Comparison of ENCODE assay signal across 20 cellular contexts in genomic region chr10:49194212-49194920, GRCh38. TPM values are rescaled to one million over a fixed set of nuclear protein-coding genes. Genes with fewer than 3 reads are reported as not detected.
A peak's percentile ranks its signal among the peaks of the same experiment; 100 is the strongest.
DNase-seq lines count a peak whose midpoint lies in the region; ATAC-seq and TF ChIP-seq lines count a peak whose summit lies in the region.
"Had no signal": no experiment of that assay in that cellular context is flagged by ENCODE, and none has a peak within 500 bp of the region (broad histone marks: within the 10 kb centered on the region; RNA-seq: fewer than 3 reads in every experiment).

No MANE protein-coding gene starts in this region.

- no peaks in the 10 kb centered on the region for H3K9me3 Mint-ChIP-seq in activated naive CD8-positive, alpha-beta T cell treated with anti-CD3 and anti-CD28 coated beads, Interleukin-2, amount 50 U/mL, for 24 hours
- no peaks in the 10 kb centered on the region for H3K9me3 Mint-ChIP-seq in activated naive CD8-positive, alpha-beta T cell treated with anti-CD3 and anti-CD28 coated beads for 36 hours
- H3K9me3 Mint-ChIP-seq in effector memory CD8-positive, alpha-beta T cell: no peaks in the 10 kb centered on the region
- peaks cover 3% of the 10 kb centered on the region for H3K9me3 Mint-ChIP-seq in stimulated activated memory B cell treated with anti-CD40 and anti-IgM and Interleukin-4, amounts not matched to agents 10 μg/mL and 1 μg/mL and 100 μg/mL, for 72 hours
- H3K9me3 Mint-ChIP-seq: HFFc6 had no signal

- H2AFZ ChIP-seq in Loucy (ENCODE audit: low read length): peak overlapping the region; percentile 7; the same call in 1 of the 2 replicates

- H3K27me3 ChIP-seq in Loucy (ENCODE audit: insufficient read depth, low read length, poor library complexity, severe bottlenecking): no peaks in the 10 kb centered on the region
- no peaks in the 10 kb centered on the region for H3K27me3 ChIP-seq in dorsolateral prefrontal cortex
- H3K27me3 ChIP-seq: ovary had no signal

- H3K36me3 Mint-ChIP-seq in activated naive CD8-positive, alpha-beta T cell treated with anti-CD3 and anti-CD28 coated beads, Interleukin-2, amount 50 U/mL, for 24 hours (ENCODE audit: low read depth): no peaks in the 10 kb centered on the region
- H3K36me3 Mint-ChIP-seq in activated naive CD8-positive, alpha-beta T cell treated with anti-CD3 and anti-CD28 coated beads for 36 hours: no peaks in the 10 kb centered on the region
- H3K36me3 Mint-ChIP-seq in effector memory CD8-positive, alpha-beta T cell (ENCODE audit: insufficient read depth): no peaks in the 10 kb centered on the region
- H3K36me3 Mint-ChIP-seq in stimulated activated memory B cell treated with anti-CD40 and anti-IgM and Interleukin-4, amounts not matched to agents 10 μg/mL and 1 μg/mL and 100 μg/mL, for 72 hours: no peaks in the 10 kb centered on the region

- H3K9me3 ChIP-seq in Loucy (ENCODE audit: insufficient read depth, low read depth, low read length): no peaks in the 10 kb centered on the region
- H3K9me3 ChIP-seq: ovary had no signal

- no peak overlapping the region for H3K9ac ChIP-seq in Loucy (ENCODE audit: low read depth, low read length, poor library complexity, severe bottlenecking)

- no peak for DNase-seq in activated naive CD8-positive, alpha-beta T cell treated with anti-CD3 and anti-CD28 coated beads, Interleukin-2, amount 50 U/mL, for 24 hours
- no peak for DNase-seq in activated naive CD8-positive, alpha-beta T cell treated with anti-CD3 and anti-CD28 coated beads for 36 hours
- DNase-seq in effector memory CD8-positive, alpha-beta T cell: no peak
- DNase-seq in cerebellum (ENCODE audit: low spot score) (no peak), dorsolateral prefrontal cortex (no peak), CD1c-positive myeloid dendritic cell (ENCODE audit: extremely low spot score) (no peak)
- DNase-seq: activated gamma-delta T cell; cortex of kidney; HFFc6; KBM-7; NCI-H1105; NCI-H2171; NK-92 treated with Interleukin-12 subunit alpha and Interleukin-12 subunit beta, amount 100 ng/mL, for 24 hours; ovary; SIG-M5; stimulated activated naive CD8-positive, alpha-beta T cell treated with anti-CD3 and anti-CD28 coated beads, Interleukin-15, Interleukin-2, amounts not matched to agents 100 U/mL and 50 U/mL, for 24 hours had no signal

- intact Hi-C loops in dorsolateral prefrontal cortex (cut with DNase I): no loop called here

- no peaks in the 10 kb centered on the region for H3K9me2 ChIP-seq in Loucy (replicated peaks; ENCODE audit: low read depth, low read length)

- H3K4me1 Mint-ChIP-seq in activated naive CD8-positive, alpha-beta T cell treated with anti-CD3 and anti-CD28 coated beads, Interleukin-2, amount 50 U/mL, for 24 hours: peaks cover 25% of the 10 kb centered on the region
- peaks cover 5% of the 10 kb centered on the region for H3K4me1 Mint-ChIP-seq in activated naive CD8-positive, alpha-beta T cell treated with anti-CD3 and anti-CD28 coated beads for 36 hours
- peaks cover 21 to 27% of the 10 kb centered on the region in 2 donors for H3K4me1 Mint-ChIP-seq in effector memory CD8-positive, alpha-beta T cell (ENCODE audit: low read depth in 2 of 2)
- H3K4me1 Mint-ChIP-seq in stimulated activated memory B cell treated with anti-CD40 and anti-IgM and Interleukin-4, amounts not matched to agents 10 μg/mL and 1 μg/mL and 100 μg/mL, for 72 hours: peaks cover 43% of the 10 kb centered on the region

- H3K4me1 ChIP-seq in Loucy (ENCODE audit: insufficient read depth, low read length, poor library complexity, severe bottlenecking): peaks cover 11% of the 10 kb centered on the region

- no peaks in the 10 kb centered on the region for H3K36me3 ChIP-seq in Loucy (ENCODE audit: insufficient read depth, low read length)
- H3K36me3 ChIP-seq: ovary had no signal

- ATAC-seq in activated naive CD8-positive, alpha-beta T cell treated with anti-CD3 and anti-CD28 coated beads, Interleukin-2, amount 50 U/mL, for 24 hours: no peak
- peak; percentile 43 for ATAC-seq in effector memory CD8-positive, alpha-beta T cell (replicated peaks)
- ATAC-seq in stimulated activated memory B cell treated with anti-CD40 and anti-IgM and Interleukin-4, amounts not matched to agents 10 μg/mL and 1 μg/mL and 100 μg/mL, for 72 hours: no peak
- ATAC-seq: stimulated activated naive CD8-positive, alpha-beta T cell treated with anti-CD3 and anti-CD28 coated beads, Interleukin-15, Interleukin-2, amounts not matched to agents 100 U/mL and 50 U/mL, for 24 hours had no signal

- no peak overlapping the region for H3K4me2 ChIP-seq in Loucy (ENCODE audit: low read depth, low read length, poor library complexity, severe bottlenecking)
- H3K4me2 ChIP-seq: smooth muscle cell had no signal

- H3K79me2 ChIP-seq in Loucy (ENCODE audit: insufficient read depth, low read length): no peaks in the 10 kb centered on the region

- H3F3A ChIP-seq in Loucy (ENCODE audit: low read depth): no peaks in the 10 kb centered on the region

- H3K4me3 Mint-ChIP-seq in activated naive CD8-positive, alpha-beta T cell treated with anti-CD3 and anti-CD28 coated beads, Interleukin-2, amount 50 U/mL, for 24 hours: no peak overlapping the region
- no peak overlapping the region for H3K4me3 Mint-ChIP-seq in activated naive CD8-positive, alpha-beta T cell treated with anti-CD3 and anti-CD28 coated beads for 36 hours
- peak overlapping the region; percentile 30 to 60 for H3K4me3 Mint-ChIP-seq in effector memory CD8-positive, alpha-beta T cell
- H3K4me3 Mint-ChIP-seq in stimulated activated memory B cell treated with anti-CD40 and anti-IgM and Interleukin-4, amounts not matched to agents 10 μg/mL and 1 μg/mL and 100 μg/mL, for 72 hours: peak overlapping the region; percentile 47
- H3K4me3 Mint-ChIP-seq: HFFc6 had no signal

- TF ChIP-seq CTCF in Loucy (conservative IDR thresholded peaks at IDR 0.05; ENCODE audit: low read length): no peak
- no peak for TF ChIP-seq CTCF in dorsolateral prefrontal cortex (IDR thresholded peaks at IDR 0.05 in 54 of 56, conservative IDR thresholded peaks at IDR 0.05 in 2 of 56; ENCODE audit: low read depth in 1 of 56, partially characterized antibody in 56 of 56)

- H3K4me3 ChIP-seq in Loucy (ENCODE audit: low read length, poor library complexity, severe bottlenecking): no peak overlapping the region
- no peak overlapping the region for H3K4me3 ChIP-seq in dorsolateral prefrontal cortex
- H3K4me3 ChIP-seq: ovary, smooth muscle cell had no signal

- H3K27ac Mint-ChIP-seq in activated naive CD8-positive, alpha-beta T cell treated with anti-CD3 and anti-CD28 coated beads, Interleukin-2, amount 50 U/mL, for 24 hours: peak overlapping the region; percentile 55
- no peak overlapping the region for H3K27ac Mint-ChIP-seq in activated naive CD8-positive, alpha-beta T cell treated with anti-CD3 and anti-CD28 coated beads for 36 hours
- peak overlapping the region; percentile 81 to 93 for H3K27ac Mint-ChIP-seq in effector memory CD8-positive, alpha-beta T cell
- peak overlapping the region; percentile 69 for H3K27ac Mint-ChIP-seq in stimulated activated memory B cell treated with anti-CD40 and anti-IgM and Interleukin-4, amounts not matched to agents 10 μg/mL and 1 μg/mL and 100 μg/mL, for 72 hours
- H3K27ac Mint-ChIP-seq: HFFc6 had no signal

- H3K27ac ChIP-seq in dorsolateral prefrontal cortex: no peak overlapping the region
- H3K27ac ChIP-seq: ovary had no signal

- H3K27me3 Mint-ChIP-seq in activated naive CD8-positive, alpha-beta T cell treated with anti-CD3 and anti-CD28 coated beads, Interleukin-2, amount 50 U/mL, for 24 hours: peaks cover 28% of the 10 kb centered on the region
- H3K27me3 Mint-ChIP-seq in activated naive CD8-positive, alpha-beta T cell treated with anti-CD3 and anti-CD28 coated beads for 36 hours: peaks cover 51% of the 10 kb centered on the region
- H3K27me3 Mint-ChIP-seq in effector memory CD8-positive, alpha-beta T cell: peaks cover 11 to 17% of the 10 kb centered on the region in 2 donors
- no peaks in the 10 kb centered on the region for H3K27me3 Mint-ChIP-seq in stimulated activated memory B cell treated with anti-CD40 and anti-IgM and Interleukin-4, amounts not matched to agents 10 μg/mL and 1 μg/mL and 100 μg/mL, for 72 hours

- no peaks in the 10 kb centered on the region for H4K20me1 ChIP-seq in Loucy (ENCODE audit: insufficient read depth, low read length, poor library complexity, severe bottlenecking)

RNA-seq across cellular contexts. Expression of gene TMEM273, which starts 6.2 kb away (rescaled TPM):
- total RNA-seq in activated naive CD8-positive, alpha-beta T cell treated with anti-CD3 and anti-CD28 coated beads for 36 hours: under 1 TPM; 0.76 to 0.80 TPM
- 2.8 TPM for total RNA-seq in cerebellum
- 10 to 100 TPM in 76 of 120 experiments, 1 to 10 TPM in 44; 3.6 to 40.9 (median 12.0) TPM for total RNA-seq in dorsolateral prefrontal cortex
- total RNA-seq: fibroblast of lung, HFFc6 had no signal

Comparison
In these comparisons a context has a peak if more than half of its experiments do, and no peak if none do; other contexts are left out.
1. H3K4me3 Mint-ChIP-seq: peak in effector memory CD8-positive, alpha-beta T cell (2 of 2) and stimulated activated memory B cell treated with anti-CD40 and anti-IgM and Interleukin-4, amounts not matched to agents 10 μg/mL and 1 μg/mL and 100 μg/mL, for 72 hours (single experiment); none in activated naive CD8-positive, alpha-beta T cell treated with anti-CD3 and anti-CD28 coated beads, Interleukin-2, amount 50 U/mL, for 24 hours (single experiment) and activated naive CD8-positive, alpha-beta T cell treated with anti-CD3 and anti-CD28 coated beads for 36 hours (single experiment).